In the genomic region with DNA sequence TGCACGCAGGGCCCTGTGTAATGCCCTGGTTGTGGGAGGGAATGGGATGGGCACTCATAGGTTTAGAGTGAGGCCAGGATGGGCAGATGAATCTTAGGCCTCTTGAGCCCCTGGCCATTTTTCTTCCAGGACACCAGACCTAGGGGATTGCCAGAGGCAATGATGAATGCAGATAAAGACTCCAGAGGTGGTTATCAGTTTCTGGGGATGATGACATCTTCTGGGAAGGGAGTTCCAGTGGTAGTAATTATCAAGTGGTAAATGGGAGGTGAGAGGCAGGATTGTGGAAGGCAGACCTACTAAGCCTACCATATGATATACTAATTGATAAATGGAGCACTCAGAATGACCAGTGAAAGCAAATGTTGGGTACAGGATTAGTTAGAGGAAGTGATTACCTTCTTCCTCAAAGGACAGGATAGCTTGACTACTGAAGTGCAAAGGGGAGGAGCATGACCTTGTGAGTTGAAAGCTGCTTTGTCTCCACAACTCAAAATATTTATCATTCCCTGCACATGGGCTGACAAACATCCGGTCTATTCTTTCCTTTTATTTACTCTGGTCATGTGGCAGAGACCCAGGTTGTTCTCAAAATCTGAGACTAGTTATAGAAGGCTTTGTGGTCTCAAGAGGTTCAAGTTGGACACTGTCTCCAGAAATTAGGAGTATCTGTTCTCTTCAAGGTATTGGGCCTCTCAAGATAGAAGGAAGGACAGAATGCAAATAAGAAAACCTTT, we compare ENCODE assay signal across 1 cellular context.
TF ChIP-seq lines count a peak whose summit lies in the region.

No MANE protein-coding gene starts in this region.

TF ChIP-seq in HepG2, 621 proteins besides CTCF, POLR2A, EP300 and RAD21 (continued from another document):
- TF ChIP-seq, protein P1, sequence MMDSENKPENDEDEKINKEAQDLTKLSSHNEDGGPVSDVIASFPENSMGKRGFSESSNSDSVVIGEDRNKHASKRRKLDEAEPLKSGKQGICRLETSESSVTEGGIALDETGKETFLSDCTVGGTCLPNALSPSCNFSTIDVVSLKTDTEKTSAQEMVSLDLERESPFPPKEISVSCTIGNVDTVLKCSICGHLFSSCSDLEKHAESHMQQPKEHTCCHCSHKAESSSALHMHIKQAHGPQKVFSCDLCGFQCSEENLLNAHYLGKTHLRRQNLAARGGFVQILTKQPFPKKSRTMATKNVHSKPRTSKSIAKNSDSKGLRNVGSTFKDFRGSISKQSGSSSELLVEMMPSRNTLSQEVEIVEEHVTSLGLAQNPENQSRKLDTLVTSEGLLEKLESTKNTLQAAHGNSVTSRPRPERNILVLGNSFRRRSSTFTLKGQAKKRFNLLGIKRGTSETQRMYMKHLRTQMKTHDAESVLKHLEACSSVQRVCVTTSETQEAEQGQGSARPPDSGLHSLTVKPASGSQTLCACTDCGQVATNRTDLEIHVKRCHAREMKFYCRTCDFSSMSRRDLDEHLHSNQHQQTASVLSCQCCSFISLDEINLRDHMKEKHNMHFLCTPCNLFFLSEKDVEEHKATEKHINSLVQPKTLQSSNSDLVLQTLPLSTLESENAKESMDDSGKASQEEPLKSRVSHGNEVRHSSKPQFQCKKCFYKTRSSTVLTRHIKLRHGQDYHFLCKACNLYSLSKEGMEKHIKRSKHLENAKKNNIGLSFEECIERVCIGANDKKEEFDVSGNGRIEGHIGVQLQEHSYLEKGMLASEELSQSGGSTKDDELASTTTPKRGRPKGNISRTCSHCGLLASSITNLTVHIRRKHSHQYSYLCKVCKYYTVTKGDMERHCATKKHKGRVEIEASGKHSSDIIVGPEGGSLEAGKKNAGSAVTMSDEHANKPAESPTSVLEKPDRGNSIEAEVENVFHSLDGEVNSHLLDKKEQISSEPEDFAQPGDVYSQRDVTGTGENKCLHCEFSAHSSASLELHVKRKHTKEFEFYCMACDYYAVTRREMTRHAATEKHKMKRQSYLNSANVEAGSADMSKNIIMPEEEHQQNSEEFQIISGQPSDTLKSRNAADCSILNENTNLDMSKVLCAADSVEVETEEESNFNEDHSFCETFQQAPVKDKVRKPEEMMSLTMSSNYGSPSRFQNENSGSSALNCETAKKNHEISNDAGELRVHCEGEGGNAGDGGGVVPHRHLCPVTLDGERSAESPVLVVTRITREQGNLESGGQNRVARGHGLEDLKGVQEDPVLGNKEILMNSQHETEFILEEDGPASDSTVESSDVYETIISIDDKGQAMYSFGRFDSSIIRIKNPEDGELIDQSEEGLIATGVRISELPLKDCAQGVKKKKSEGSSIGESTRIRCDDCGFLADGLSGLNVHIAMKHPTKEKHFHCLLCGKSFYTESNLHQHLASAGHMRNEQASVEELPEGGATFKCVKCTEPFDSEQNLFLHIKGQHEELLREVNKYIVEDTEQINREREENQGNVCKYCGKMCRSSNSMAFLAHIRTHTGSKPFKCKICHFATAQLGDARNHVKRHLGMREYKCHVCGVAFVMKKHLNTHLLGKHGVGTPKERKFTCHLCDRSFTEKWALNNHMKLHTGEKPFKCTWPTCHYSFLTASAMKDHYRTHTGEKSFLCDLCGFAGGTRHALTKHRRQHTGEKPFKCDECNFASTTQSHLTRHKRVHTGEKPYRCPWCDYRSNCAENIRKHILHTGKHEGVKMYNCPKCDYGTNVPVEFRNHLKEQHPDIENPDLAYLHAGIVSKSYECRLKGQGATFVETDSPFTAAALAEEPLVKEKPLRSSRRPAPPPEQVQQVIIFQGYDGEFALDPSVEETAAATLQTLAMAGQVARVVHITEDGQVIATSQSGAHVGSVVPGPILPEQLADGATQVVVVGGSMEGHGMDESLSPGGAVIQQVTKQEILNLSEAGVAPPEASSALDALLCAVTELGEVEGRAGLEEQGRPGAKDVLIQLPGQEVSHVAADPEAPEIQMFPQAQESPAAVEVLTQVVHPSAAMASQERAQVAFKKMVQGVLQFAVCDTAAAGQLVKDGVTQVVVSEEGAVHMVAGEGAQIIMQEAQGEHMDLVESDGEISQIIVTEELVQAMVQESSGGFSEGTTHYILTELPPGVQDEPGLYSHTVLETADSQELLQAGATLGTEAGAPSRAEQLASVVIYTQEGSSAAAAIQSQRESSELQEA (CRISPR knock-in tag; IDR thresholded peaks at IDR 0.05; ENCODE audit: not compliant biosample characterization): no peak
- TF ChIP-seq ZNF446 (CRISPR knock-in tag; IDR thresholded peaks at IDR 0.05): no peak
- TF ChIP-seq ZNF605 (CRISPR knock-in tag; IDR thresholded peaks at IDR 0.05): no peak
- TF ChIP-seq ZFX (CRISPR knock-in tag; IDR thresholded peaks at IDR 0.05; ENCODE audit: low read depth): peak; percentile 47; the same call in 1 of the 2 replicates
- no peak for TF ChIP-seq MTF1 (CRISPR knock-in tag; IDR thresholded peaks at IDR 0.05)
